21 cellular contexts compared by ENCODE assay signal in genomic region chr9:103894184-103894583, GRCh38.
DNase-seq lines count a peak whose midpoint lies in the region; ATAC-seq, FAIRE-seq and TF ChIP-seq lines count a peak whose summit lies in the region.
"Had no signal": no experiment of that assay in that cellular context is flagged by ENCODE, and none has a peak within 500 bp of the region (broad histone marks: within the 10 kb centered on the region; RNA-seq: fewer than 3 reads in every experiment).

No MANE protein-coding gene starts in this region.

- no peak for TF ChIP-seq POLR2A in H54 (IDR thresholded peaks at IDR 0.05; ENCODE audit: low read depth, low read length)
- TF ChIP-seq POLR2A in gastrocnemius medialis (IDR thresholded peaks at IDR 0.05), result no peak

- DNase-seq in H54 (ENCODE audit: insufficient read length, low spot score) (no peak), NCI-H526 treated with DMSO at 0.1 percent for 48 hours (lab: John Stamatoyannopoulos, UW) (peak; percentile 33), gastrocnemius medialis (no peak), medulla oblongata (ENCODE audit: extremely low spot score) (no peak)
- no peak for DNase-seq in activated CD4-positive, alpha-beta T cell treated with anti-CD3 and anti-CD28 coated beads for 48 hours
- DNase-seq: AML-193; Caco-2; Calu3; CD4-positive, alpha-beta T cell; CD8-positive, alpha-beta T cell; DMS79 treated with DMSO at 0.1 percent for 48 hours; GF-D8 had no signal

- TF ChIP-seq CTCF in gastrocnemius medialis (IDR thresholded peaks at IDR 0.05 in 4 of 5, conservative IDR thresholded peaks at IDR 0.05 in 1 of 5), result no peak

- no peaks in the 10 kb centered on the region for H3K9me3 ChIP-seq in gastrocnemius medialis
- H3K9me3 ChIP-seq: A549; BLaER1 treated with 17β-estradiol and CSF1 and Interleukin-3, amounts not matched to agents 10 nM and 100 nM; Caco-2 had no signal

- no peak overlapping the region for H3K4me3 ChIP-seq in gastrocnemius medialis
- H3K4me3 ChIP-seq: A549; BLaER1 treated with 17β-estradiol and CSF1 and Interleukin-3, amounts not matched to agents 10 nM and 100 nM had no signal

- no peaks in the 10 kb centered on the region for H3K4me1 ChIP-seq in gastrocnemius medialis
- H3K4me1 ChIP-seq: A549, Caco-2 had no signal

- peak; percentile 66 for ATAC-seq in GM18520 (IDR thresholded peaks at IDR 0.05; ENCODE audit: unreplicated experiment)
- no peak for ATAC-seq in gastrocnemius medialis
- ATAC-seq: A549; CD8-positive, alpha-beta T cell had no signal

- H3K27ac ChIP-seq in gastrocnemius medialis, result no peak overlapping the region
- H3K27ac ChIP-seq: 22Rv1; A549; BLaER1 treated with 17β-estradiol and CSF1 and Interleukin-3, amounts not matched to agents 10 nM and 100 nM; C4-2B had no signal

- no peaks in the 10 kb centered on the region for H3K27me3 ChIP-seq in gastrocnemius medialis
- H3K27me3 ChIP-seq: BLaER1 treated with 17β-estradiol and CSF1 and Interleukin-3, amounts not matched to agents 10 nM and 100 nM had no signal

- H3K36me3 ChIP-seq in gastrocnemius medialis, result no peaks in the 10 kb centered on the region
- H3K36me3 ChIP-seq: BLaER1 treated with 17β-estradiol and CSF1 and Interleukin-3, amounts not matched to agents 10 nM and 100 nM had no signal

- intact Hi-C loops in gastrocnemius medialis (cut with DNase I; ENCODE audit: low total_unique reads), result no loop called here

- FAIRE-seq in H54 (lab: Jason Lieb, UNC), result peak; percentile 60
- FAIRE-seq: A549, D721Med, G401.6, GM12891, GM19239 had no signal

- in situ Hi-C loops in gastrocnemius medialis (cut with MboI; ENCODE audit: low sequenced_read_pairs in 4 of 4), result no loop called here
